ENCODE assay signal across 33 cellular contexts in genomic region chr2:238810321-238810720, GRCh38. TPM values are rescaled to one million over a fixed set of nuclear protein-coding genes. Genes with fewer than 3 reads are reported as not detected.
"Had no signal": no experiment of that assay in that cellular context is flagged by ENCODE, and none has a peak within 500 bp of the region (broad histone marks: within the 10 kb centered on the region; RNA-seq: fewer than 3 reads in every experiment).

No MANE protein-coding gene starts in this region.

- H3K27ac ChIP-seq: adrenal gland, ascending aorta, body of pancreas, brain microvascular endothelial cell, cardiac muscle cell had no signal

- DNase-seq: activated effector memory CD4-positive, alpha-beta T cell treated with anti-CD3 and anti-CD28 coated beads, Interleukin-2, amount 50 U/mL, for 16 hours; activated effector memory CD4-positive, alpha-beta T cell treated with Interleukin-2 at 50 U/mL for 16 hours; activated gamma-delta T cell; activated gamma-delta T cell treated with Interleukin-2 at 50 U/mL for 16 hours; activated naive CD4-positive, alpha-beta T cell treated with anti-CD3 and anti-CD28 coated beads for 36 hours; activated naive CD4-positive, alpha-beta T cell treated with anti-CD3 and anti-CD28 coated beads, Interleukin-2, amount 10 ng/mL, durations not matched to agents 7 days and 5 days; activated naive CD4-positive, alpha-beta T cell treated with anti-CD3 and anti-CD28 coated beads, Interleukin-2, amount 50 U/mL, for 16 hours; activated naive CD4-positive, alpha-beta T cell treated with Interleukin-2 at 50 U/mL for 16 hours; activated naive CD8-positive, alpha-beta T cell treated with anti-CD3 and anti-CD28 coated beads for 36 hours; activated naive CD8-positive, alpha-beta T cell treated with anti-CD3 and anti-CD28 coated beads, Interleukin-2, amount 10 ng/mL, durations not matched to agents 7 days and 5 days; activated naive CD8-positive, alpha-beta T cell treated with anti-CD3 and anti-CD28 coated beads, Interleukin-2, amount 50 U/mL, for 24 hours; activated T-cell treated with anti-CD3 and anti-CD28 coated beads, Interleukin-2, amount 50 U/mL, for 1 hour; activated T-cell treated with anti-CD3 and anti-CD28 coated beads, Interleukin-2, amount 50 U/mL, for 24 hours; activated T-cell treated with anti-CD3 and anti-CD28 coated beads, Interleukin-2, amount 50 U/mL, for 4 hours; activated T-cell treated with anti-CD3 and anti-CD28 coated beads, Interleukin-2, amount 50 U/mL, for 48 hours; activated T-cell treated with anti-CD3 and anti-CD28 coated beads, Interleukin-2, amount 50 U/mL, for 72 hours; adrenal gland; amniotic stem cell; amygdala; anterior cingulate cortex; aorta; body of pancreas; brain microvascular endothelial cell; caudate nucleus; central memory CD4-positive, alpha-beta T cell; cerebellar nuclear complex had no signal

- H3K4me1 ChIP-seq: adrenal gland, ascending aorta, body of pancreas, breast epithelium had no signal

- H3K27me3 ChIP-seq: adrenal gland, ascending aorta, body of pancreas, brain microvascular endothelial cell, breast epithelium, cardiac muscle cell had no signal

- H3K9me3 ChIP-seq: adrenal gland, ascending aorta, body of pancreas had no signal

- H3K36me3 ChIP-seq: adrenal gland, ascending aorta, brain microvascular endothelial cell, breast epithelium, cardiac muscle cell had no signal

- ATAC-seq: activated naive CD4-positive, alpha-beta T cell treated with anti-CD3 and anti-CD28 coated beads, Interleukin-2, amount 50 U/mL, for 72 hours; activated naive CD8-positive, alpha-beta T cell treated with anti-CD3 and anti-CD28 coated beads, Interleukin-2, amount 50 U/mL, for 24 hours; activated T-cell treated with anti-CD3 and anti-CD28 coated beads, Interleukin-2, amount 50 U/mL, for 4 hours; activated T-cell treated with anti-CD3 and anti-CD28 coated beads, Interleukin-2, amount 50 U/mL, for 72 hours; activated T-helper 17 cell treated with anti-CD3 and anti-CD28 coated beads, Interleukin-2, amount 50 U/mL, for 72 hours; body of pancreas had no signal

- H3K4me3 ChIP-seq: adrenal gland, ascending aorta, body of pancreas, breast epithelium, cardiac muscle cell had no signal

RNA-seq across cellular contexts. Expression of gene TWIST2, which starts 37.6 kb away (rescaled TPM):
- total RNA-seq: activated naive CD4-positive, alpha-beta T cell treated with anti-CD3 and anti-CD28 coated beads for 36 hours; activated naive CD4-positive, alpha-beta T cell treated with anti-CD3 and anti-CD28 coated beads, Interleukin-2, amount 50 U/mL, for 72 hours; activated naive CD8-positive, alpha-beta T cell treated with anti-CD3 and anti-CD28 coated beads for 36 hours; activated naive CD8-positive, alpha-beta T cell treated with anti-CD3 and anti-CD28 coated beads, Interleukin-2, amount 10 ng/mL, durations not matched to agents 7 days and 5 days; activated T-cell treated with anti-CD3 and anti-CD28 coated beads, Interleukin-2, amount 50 U/mL, for 4 hours; activated T-cell treated with anti-CD3 and anti-CD28 coated beads, Interleukin-2, amount 50 U/mL, for 72 hours; activated T-helper 1 cell treated with anti-CD3 and anti-CD28 coated beads, Interleukin-12 subunit alpha, Interleukin-12 subunit beta, Interleukin-2, Interleukin-4 antibody, amounts not matched to agents 30 ng/mL and 10 ng/mL and 1 ng/mL, durations not matched to agents 14 hours and 24 hours and 36 hours; activated T-helper 17 cell treated with anti-CD3 and anti-CD28 coated beads, Interleukin-2, amount 50 U/mL, for 72 hours; activated T-helper 2 cell treated with anti-CD3 and anti-CD28 coated beads, Interferon-gamma antibody, Interleukin-2, Interleukin-4, amounts not matched to agents 10 μg/mL and 5 μg/mL and 100 μg/mL, durations not matched to agents 14 hours and 24 hours and 36 hours; cardiac muscle cell had no signal
